In the genomic region with DNA sequence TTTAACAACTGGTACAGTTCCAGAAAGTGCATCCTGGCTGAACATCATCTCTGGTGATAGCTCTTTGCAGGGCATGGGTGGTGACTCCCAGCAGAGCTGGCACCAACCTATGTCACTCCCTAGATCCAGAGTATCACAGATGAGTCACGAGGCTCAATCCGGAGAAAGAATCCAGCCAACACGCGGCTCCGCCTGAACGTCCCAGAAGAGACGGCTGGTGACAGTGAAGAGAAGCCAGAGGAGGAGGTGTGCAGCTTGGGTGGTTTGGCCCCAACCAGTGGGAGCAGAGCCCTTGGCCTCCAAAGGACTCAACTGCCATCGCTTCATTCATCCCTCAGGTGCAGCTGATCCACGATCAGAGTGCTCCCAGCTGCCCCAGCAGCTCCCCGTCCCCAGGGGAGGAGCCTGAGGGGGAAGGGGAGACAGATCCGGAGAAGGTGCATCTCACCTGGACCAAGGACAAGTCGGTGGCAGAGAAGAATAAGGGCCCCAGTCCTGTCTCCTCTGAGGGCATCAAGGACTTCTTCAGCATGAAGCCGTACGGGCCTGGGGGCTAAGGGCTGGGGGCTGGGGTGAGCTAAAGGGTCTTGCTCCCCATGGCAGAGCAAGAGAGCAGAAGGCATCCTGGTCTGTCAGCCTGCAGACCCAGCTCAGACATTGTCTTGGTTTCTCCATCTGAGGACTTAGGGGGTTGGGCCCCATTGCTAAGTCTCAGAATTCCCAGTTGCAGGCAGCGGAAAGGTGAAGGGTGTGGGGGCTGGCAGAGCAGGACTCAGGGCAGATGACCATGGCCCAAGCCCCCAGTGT, we compare ENCODE assay signal across 26 cellular contexts. TPM values are rescaled to one million over a fixed set of nuclear protein-coding genes. Genes with fewer than 3 reads are reported as not detected.
DNase-seq lines count a peak whose midpoint lies in the region; FAIRE-seq and TF ChIP-seq lines count a peak whose summit lies in the region.
"Had no signal": no experiment of that assay in that cellular context is flagged by ENCODE, and none has a peak within 500 bp of the region (broad histone marks: within the 10 kb centered on the region; RNA-seq: fewer than 3 reads in every experiment).

No MANE protein-coding gene starts in this region.

- no peaks in the 10 kb centered on the region for H3K27me3 ChIP-seq in right atrium auricular region
- peaks cover 77% of the 10 kb centered on the region for H3K27me3 ChIP-seq in left ventricle myocardium inferior (ENCODE audit: low read depth)
- H3K27me3 ChIP-seq: BLaER1 treated with 17β-estradiol and CSF1 and Interleukin-3, amounts not matched to agents 10 nM and 100 nM had no signal

- no peak overlapping the region for H3K4me3 ChIP-seq in right atrium auricular region
- no peak overlapping the region for H3K4me3 ChIP-seq in left ventricle myocardium inferior
- no peak overlapping the region for H3K4me3 ChIP-seq in coronary artery
- H3K4me3 ChIP-seq: BLaER1 treated with 17β-estradiol and CSF1 and Interleukin-3, amounts not matched to agents 10 nM and 100 nM; GM12878; HAP-1; K562 had no signal

- H3K4me1 ChIP-seq in right atrium auricular region, result peaks cover 3 to 33% of the 10 kb centered on the region in 2 donors
- peaks cover 39% of the 10 kb centered on the region for H3K4me1 ChIP-seq in left ventricle myocardium inferior
- H3K4me1 ChIP-seq: HAP-1 had no signal

- H3K36me3 ChIP-seq in right atrium auricular region, result peaks cover 11% of the 10 kb centered on the region
- peaks cover 17% of the 10 kb centered on the region for H3K36me3 ChIP-seq in left ventricle myocardium inferior
- H3K36me3 ChIP-seq: HAP-1 had no signal

- H3K36me3 Mint-ChIP-seq in osteocyte (ENCODE audit: unreplicated experiment), result peaks cover 14% of the 10 kb centered on the region

- H3K27me3 Mint-ChIP-seq in osteocyte (ENCODE audit: unreplicated experiment), result peaks cover 28% of the 10 kb centered on the region

- intact Hi-C loops in left ventricle myocardium inferior (cut with micrococcal nuclease), result no loop called here

- no peak overlapping the region for H3K4me3 Mint-ChIP-seq in osteocyte (ENCODE audit: unreplicated experiment)
- H3K4me3 Mint-ChIP-seq: CD4-positive, alpha-beta T cell had no signal

- H3K27ac ChIP-seq in right atrium auricular region (no peak overlapping the region), left ventricle myocardium inferior (replicated peaks) (no peak overlapping the region), coronary artery (no peak overlapping the region)
- H3K27ac ChIP-seq: BLaER1 treated with 17β-estradiol and CSF1 and Interleukin-3, amounts not matched to agents 10 nM and 100 nM had no signal

- H3K4me1 Mint-ChIP-seq in osteocyte (ENCODE audit: unreplicated experiment), result peaks cover 8% of the 10 kb centered on the region

- FAIRE-seq in urothelium cell line (lab: Jason Lieb, UNC), result peak; percentile 5
- FAIRE-seq: A204.1, GM12878, K562, RCC 7860 had no signal

- DNase-seq in right atrium auricular region (ENCODE audit: low spot score) (peak; percentile 32), left ventricle myocardium inferior (no peak), coronary artery (ENCODE audit: low spot score) (peak; percentile 43), osteocyte (ENCODE audit: extremely low spot score, unreplicated experiment) (peak; percentile 73), urothelium cell line (ENCODE audit: low spot score) (no peak), Kasumi-1 (lab: John Stamatoyannopoulos, UW) (no peak), D341Med (ENCODE audit: low spot score) (no peak)
- DNase-seq in effector CD8-positive, alpha-beta T cell (lab: John Stamatoyannopoulos, UW), result no peak
- DNase-seq: CD4-positive, alpha-beta T cell; GDM1; GOT3; MV-4-11; NCI-H1105 treated with DMSO at 0.1 percent for 48 hours; NCI-H146; NCI-H1930; NCI-H2107; NCI-H524; NCI-H748 treated with DMSO at 0.1 percent for 48 hours had no signal

- H3K9me3 Mint-ChIP-seq in osteocyte (ENCODE audit: unreplicated experiment), result no peaks in the 10 kb centered on the region
- H3K9me3 Mint-ChIP-seq: CD4-positive, alpha-beta T cell had no signal

- H3K27ac Mint-ChIP-seq in osteocyte (ENCODE audit: unreplicated experiment), result no peak overlapping the region
- H3K27ac Mint-ChIP-seq: CD4-positive, alpha-beta T cell had no signal

- H3K9me3 ChIP-seq in right atrium auricular region, result no peaks in the 10 kb centered on the region
- H3K9me3 ChIP-seq in left ventricle myocardium inferior (replicated peaks), result no peaks in the 10 kb centered on the region
- H3K9me3 ChIP-seq: BLaER1 treated with 17β-estradiol and CSF1 and Interleukin-3, amounts not matched to agents 10 nM and 100 nM; HAP-1 had no signal

- no peak for TF ChIP-seq CTCF in right atrium auricular region (IDR thresholded peaks at IDR 0.05)
- no peak for TF ChIP-seq CTCF in left ventricle myocardium inferior (IDR thresholded peaks at IDR 0.05; ENCODE audit: borderline replicate concordance)
- no peak for TF ChIP-seq CTCF in coronary artery (IDR thresholded peaks at IDR 0.05)
- TF ChIP-seq CTCF in osteocyte (IDR thresholded peaks at IDR 0.05), result no peak

RNA-seq across cellular contexts. Expression of a gene that starts 27.2 kb away (rescaled TPM):
- total RNA-seq in right atrium auricular region (not detected), left ventricle myocardium inferior (not detected), osteocyte (1.7 TPM in 1 of 2 replicates, not detected in the other)
- total RNA-seq: HT-29 had no signal

RNA-seq across cellular contexts. Expression of a gene that starts 33.5 kb away (rescaled TPM):
- total RNA-seq in right atrium auricular region (10 to 100 TPM; 17.8 to 23.3 TPM), left ventricle myocardium inferior (16.5 TPM), osteocyte (29.8 and 39.0 TPM in 2 replicates)

RNA-seq across cellular contexts. Expression of a gene that starts 47.5 kb away (rescaled TPM):
- 1 to 10 TPM in 1 of 2 donors, under 1 TPM in 1; 0.82 to 1.8 TPM for total RNA-seq in right atrium auricular region
- total RNA-seq in left ventricle myocardium inferior, result 0.58 TPM
- total RNA-seq in osteocyte, result not detected in 2 replicates
- total RNA-seq: HT-29, K562, LHCN-M2 had no signal

Comparison
In these comparisons a context has a peak if more than half of its experiments do, and no peak if none do; other contexts are left out.
1. DNase-seq: peak in right atrium auricular region (single experiment), coronary artery (single experiment) and osteocyte (single experiment); none in left ventricle myocardium inferior (single experiment), urothelium cell line (single experiment), effector CD8-positive, alpha-beta T cell (single experiment), Kasumi-1 (0 of 2) and D341Med (single experiment).